ENCODE assay signal across 14 cellular contexts in genomic region chr3:54882114-54882833, GRCh38. TPM values are rescaled to one million over a fixed set of nuclear protein-coding genes. Genes with fewer than 3 reads are reported as not detected.
DNase-seq lines count a peak whose midpoint lies in the region; ATAC-seq and TF ChIP-seq lines count a peak whose summit lies in the region.
"Had no signal": no experiment of that assay in that cellular context is flagged by ENCODE, and none has a peak within 500 bp of the region (broad histone marks: within the 10 kb centered on the region; RNA-seq: fewer than 3 reads in every experiment).

No MANE protein-coding gene starts in this region.

- TF ChIP-seq EP300 in suprapubic skin (IDR thresholded peaks at IDR 0.05), result no peak

- H3K4me1 ChIP-seq in mammary epithelial cell (ENCODE audit: insufficient read depth, low read length) (peaks cover 14% of the 10 kb centered on the region), suprapubic skin (peaks cover 13% of the 10 kb centered on the region)
- H3K4me1 ChIP-seq: testis had no signal

- no peaks in the 10 kb centered on the region for H3K9me3 Mint-ChIP-seq in activated T-cell treated with anti-CD3 and anti-CD28 coated beads, Interleukin-2, amount 50 U/mL, for 24 hours

- H3K27me3 ChIP-seq in mammary epithelial cell (ENCODE audit: insufficient read depth, low read length) (no peaks in the 10 kb centered on the region), suprapubic skin (no peaks in the 10 kb centered on the region)
- H3K27me3 ChIP-seq: testis had no signal

- H3K27ac ChIP-seq in mammary epithelial cell (ENCODE audit: insufficient read depth, low read depth, low read length) (no peak overlapping the region), suprapubic skin (peak overlapping the region; percentile 73)
- H3K27ac ChIP-seq: testis had no signal

- no peaks in the 10 kb centered on the region for H3K79me2 ChIP-seq in mammary epithelial cell (ENCODE audit: insufficient read depth, low read length)

- H3K9me3 ChIP-seq in mammary epithelial cell (replicated peaks; ENCODE audit: insufficient read depth, low read length), result no peaks in the 10 kb centered on the region
- H3K9me3 ChIP-seq in suprapubic skin, result no peaks in the 10 kb centered on the region
- H3K9me3 ChIP-seq: testis had no signal

- in situ Hi-C loops in mammary epithelial cell (cut with MboI; ENCODE audit: low sequenced_read_pairs in 2 of 2), result loop anchor here in 1 of 2 donors (25.0 kb wide), 1 partner anchor 605 kb away; the partner anchor contains the start of gene WNT5A

- TF ChIP-seq CTCF in mammary epithelial cell (conservative IDR thresholded peaks at IDR 0.05 in 1 of 2, IDR thresholded peaks at IDR 0.05 in 1 of 2; ENCODE audit: extremely low read depth in 1 of 2, insufficient read depth in 1 of 2, low read depth in 1 of 2, low read length in 2 of 2) (no peak), suprapubic skin (IDR thresholded peaks at IDR 0.05) (no peak)

- no peak overlapping the region for H3K4me3 Mint-ChIP-seq in activated T-cell treated with anti-CD3 and anti-CD28 coated beads, Interleukin-2, amount 50 U/mL, for 24 hours
- H3K4me3 Mint-ChIP-seq: activated naive CD4-positive, alpha-beta T cell treated with anti-CD3 and anti-CD28 coated beads, Interleukin-2, amount 10 ng/mL, durations not matched to agents 7 days and 5 days had no signal

- H3K9ac ChIP-seq in mammary epithelial cell (ENCODE audit: insufficient read depth, low read length), result no peak overlapping the region

- TF ChIP-seq POLR2A in suprapubic skin (IDR thresholded peaks at IDR 0.05), result no peak

- no peaks in the 10 kb centered on the region for H3K36me3 Mint-ChIP-seq in activated T-cell treated with anti-CD3 and anti-CD28 coated beads, Interleukin-2, amount 50 U/mL, for 24 hours (ENCODE audit: low read depth)
- H3K36me3 Mint-ChIP-seq: activated naive CD4-positive, alpha-beta T cell treated with anti-CD3 and anti-CD28 coated beads, Interleukin-2, amount 10 ng/mL, durations not matched to agents 7 days and 5 days had no signal

- peak; percentile 78 for DNase-seq in LHCN-M2 (ENCODE audit: low read depth)
- DNase-seq in mammary epithelial cell, result peak; percentile 82
- peak; percentile 97 for DNase-seq in iris pigment epithelial cell (ENCODE audit: low read depth)
- no peak for DNase-seq in suprapubic skin (ENCODE audit: low spot score in 2 of 2)
- DNase-seq in activated CD4-positive, CD25-positive, alpha-beta regulatory T cell treated with anti-CD3 and anti-CD28 coated beads, Interleukin-2, amount 50 U/mL, for 72 hours, result no peak
- no peak for DNase-seq in activated T-cell treated with anti-CD3 and anti-CD28 coated beads, Interleukin-2, amount 50 U/mL, for 24 hours
- DNase-seq: activated CD4-positive, alpha-beta T cell treated with anti-CD3 and anti-CD28 coated beads for 1 hour; activated naive CD4-positive, alpha-beta T cell treated with anti-CD3 and anti-CD28 coated beads, Interleukin-2, amount 10 ng/mL, durations not matched to agents 7 days and 5 days; GF-D8; mesendoderm; NCI-H187 treated with DMSO at 0.1 percent for 48 hours; testis had no signal

- no TSS peak for BruUV-seq in mammary epithelial cell (replicated peaks; lab: Mats Ljungman, UMichigan)

- H2AFZ ChIP-seq in mammary epithelial cell (ENCODE audit: low read depth, low read length), result no peak overlapping the region

- H3K4me2 ChIP-seq in mammary epithelial cell (ENCODE audit: insufficient read depth, low read depth, low read length), result peak overlapping the region; percentile 19

- no peaks in the 10 kb centered on the region for H3K27me3 Mint-ChIP-seq in activated T-cell treated with anti-CD3 and anti-CD28 coated beads, Interleukin-2, amount 50 U/mL, for 24 hours
- H3K27me3 Mint-ChIP-seq: activated naive CD4-positive, alpha-beta T cell treated with anti-CD3 and anti-CD28 coated beads, Interleukin-2, amount 10 ng/mL, durations not matched to agents 7 days and 5 days had no signal

- ATAC-seq in GM19328 (IDR thresholded peaks at IDR 0.05; ENCODE audit: unreplicated experiment), result no peak
- ATAC-seq in HG03571 (IDR thresholded peaks at IDR 0.05; ENCODE audit: unreplicated experiment), result no peak

- no peaks in the 10 kb centered on the region for H3K4me1 Mint-ChIP-seq in activated T-cell treated with anti-CD3 and anti-CD28 coated beads, Interleukin-2, amount 50 U/mL, for 24 hours (ENCODE audit: low read depth)
- H3K4me1 Mint-ChIP-seq: activated naive CD4-positive, alpha-beta T cell treated with anti-CD3 and anti-CD28 coated beads, Interleukin-2, amount 10 ng/mL, durations not matched to agents 7 days and 5 days had no signal

- H4K20me1 ChIP-seq in mammary epithelial cell (ENCODE audit: insufficient read depth, low read length), result no peaks in the 10 kb centered on the region

- CTCF ChIA-PET in mammary epithelial cell (lab: Charles Lee; ENCODE audit: low non-redundant PET), result no interaction called here

- no peak overlapping the region for H3K27ac Mint-ChIP-seq in activated T-cell treated with anti-CD3 and anti-CD28 coated beads, Interleukin-2, amount 50 U/mL, for 24 hours
- H3K27ac Mint-ChIP-seq: activated naive CD4-positive, alpha-beta T cell treated with anti-CD3 and anti-CD28 coated beads, Interleukin-2, amount 10 ng/mL, durations not matched to agents 7 days and 5 days had no signal

- no peaks in the 10 kb centered on the region for H3K36me3 ChIP-seq in mammary epithelial cell (ENCODE audit: insufficient read depth, low read length)
- H3K36me3 ChIP-seq in suprapubic skin, result no peaks in the 10 kb centered on the region

- WGBS in mammary epithelial cell (ENCODE audit: low coverage, missing lambda C conversion rate), result 50% methylated on average over 3 of the region's 3 CpGs
- WGBS in suprapubic skin, result 32% methylated on average over 3 of the region's 3 CpGs

- intact Hi-C loops in mammary epithelial cell (cut with micrococcal nuclease), result no loop called here

- H3K4me3 ChIP-seq in mammary epithelial cell (replicated peaks in 1 of 3; ENCODE audit: insufficient read depth in 1 of 3, low read depth in 2 of 3, low read length in 3 of 3) (no peak overlapping the region), suprapubic skin (no peak overlapping the region)
- H3K4me3 ChIP-seq: testis had no signal

- dilution Hi-C loops in mammary epithelial cell (cut with HindIII; ENCODE audit: low sequenced_read_pairs), result no loop called here

RNA-seq across cellular contexts. Expression of gene LRTM1, which starts 45.6 kb away (rescaled TPM):
- not detected in 2 replicates for total RNA-seq in LHCN-M2 (2014; rRNA removed)
- polyA plus RNA-seq in LHCN-M2 (2012), result not detected
- not detected for total RNA-seq in mammary epithelial cell
- polyA plus RNA-seq in mammary epithelial cell, result not detected
- polyA minus RNA-seq in mammary epithelial cell, result not detected
- not detected for total RNA-seq in suprapubic skin
- total RNA-seq: testis had no signal

Comparison
In these comparisons a context has a peak if more than half of its experiments do, and no peak if none do; other contexts are left out.
1. DNase-seq: peak in LHCN-M2 (single experiment), mammary epithelial cell (single experiment) and iris pigment epithelial cell (single experiment); none in suprapubic skin (0 of 2), activated CD4-positive, CD25-positive, alpha-beta regulatory T cell treated with anti-CD3 and anti-CD28 coated beads, Interleukin-2, amount 50 U/mL, for 72 hours (single experiment) and activated T-cell treated with anti-CD3 and anti-CD28 coated beads, Interleukin-2, amount 50 U/mL, for 24 hours (single experiment).